33 cellular contexts compared by ENCODE assay signal in the genomic region with DNA sequence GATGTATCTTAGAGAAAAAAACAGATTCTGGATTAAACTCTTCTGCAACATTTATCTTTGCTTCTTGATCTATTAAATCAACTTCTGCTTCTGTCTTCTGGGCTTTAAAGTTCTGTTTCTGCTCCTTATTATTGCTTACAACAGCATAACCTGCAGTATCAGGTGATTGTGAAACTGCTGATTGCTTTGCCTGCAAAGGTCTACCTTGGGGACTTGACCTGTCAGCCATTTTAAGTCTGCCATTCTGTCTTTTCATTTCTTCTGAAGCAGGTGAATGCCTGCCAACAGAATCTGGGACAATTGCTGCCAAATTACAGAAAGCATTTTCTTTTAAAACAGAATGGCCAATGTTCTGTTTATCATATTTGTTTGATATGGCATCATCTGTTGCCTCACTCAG. TPM values are rescaled to one million over a fixed set of nuclear protein-coding genes. Genes with fewer than 3 reads are reported as not detected.
"Had no signal": no experiment of that assay in that cellular context is flagged by ENCODE, and none has a peak within 500 bp of the region (broad histone marks: within the 10 kb centered on the region; RNA-seq: fewer than 3 reads in every experiment).

No MANE protein-coding gene starts in this region.

- H3K9me3 ChIP-seq: ovary, psoas muscle, suprapubic skin, testis, transverse colon, upper lobe of right lung, uterus had no signal

- DNase-seq: natural killer cell; occipital lobe; ovary; posterior cingulate gyrus; psoas muscle; right cardiac atrium; spleen; stimulated activated CD4-positive, alpha-beta T cell treated with anti-CD3 and anti-CD28 coated beads, Interleukin-12 subunit alpha, Interleukin-12 subunit beta, amount 100 ng/mL, for 4 hours; stimulated activated CD4-positive, alpha-beta T cell treated with anti-CD3 and anti-CD28 coated beads, Interleukin-1b, Interleukin-23, amount 100 ng/mL, for 48 hours; stimulated activated CD4-positive, alpha-beta T cell treated with anti-CD3 and anti-CD28 coated beads, Interleukin-4, amount 100 ng/mL, for 1 hour; stimulated activated CD4-positive, alpha-beta T cell treated with anti-CD3 and anti-CD28 coated beads, Interleukin-4, amount 100 ng/mL, for 4 hours; stimulated activated CD8-positive, alpha-beta memory T cell treated with anti-CD3 and anti-CD28 coated beads, Interleukin-4, amount 100 ng/mL, for 48 hours; stimulated activated naive CD4-positive, alpha-beta T cell; stimulated activated naive CD8-positive, alpha-beta T cell treated with anti-CD3 and anti-CD28 coated beads, Interleukin-15, amount 100 ng/mL, for 72 hours; stimulated activated naive CD8-positive, alpha-beta T cell treated with anti-CD3 and anti-CD28 coated beads, Interleukin-15, Interleukin-2, amounts not matched to agents 100 U/mL and 50 U/mL, for 24 hours; substantia nigra; testis; tibial artery; transverse colon; upper lobe of right lung; uterus had no signal

- H3K27me3 ChIP-seq: ovary, testis, tibial artery, upper lobe of right lung, uterus had no signal

- ATAC-seq: natural killer cell; psoas muscle; right cardiac atrium; sciatic nerve; stimulated activated memory B cell treated with anti-CD40 and anti-IgM and Interleukin-4, amounts not matched to agents 10 μg/mL and 1 μg/mL and 100 μg/mL, for 72 hours; stimulated activated naive CD8-positive, alpha-beta T cell treated with anti-CD3 and anti-CD28 coated beads, Interleukin-15, amount 100 ng/mL, for 72 hours; stimulated activated naive CD8-positive, alpha-beta T cell treated with anti-CD3 and anti-CD28 coated beads, Interleukin-15, Interleukin-2, amounts not matched to agents 100 U/mL and 50 U/mL, for 24 hours; upper lobe of right lung had no signal

- H3K36me3 ChIP-seq: neural progenitor cell, ovary, spleen, suprapubic skin, tibial artery, transverse colon, upper lobe of right lung, uterus had no signal

- H3K4me1 ChIP-seq: neural progenitor cell, parathyroid adenoma, psoas muscle, spleen, suprapubic skin, tibial artery, transverse colon, upper lobe of right lung, uterus had no signal

- H3K4me2 ChIP-seq: neural progenitor cell, smooth muscle cell had no signal

- H3K4me3 ChIP-seq: neural progenitor cell, ovary, psoas muscle, skin epidermis, smooth muscle cell, spleen, suprapubic skin, testis, tibial artery, transverse colon, upper lobe of right lung, uterus had no signal

- H3K9ac ChIP-seq: neural progenitor cell, parathyroid adenoma had no signal

- H3K79me2 ChIP-seq: parathyroid adenoma had no signal

- H3K27ac ChIP-seq: neural progenitor cell, ovary, parathyroid adenoma, psoas muscle, skin epidermis, spleen, suprapubic skin, testis, tibial artery, transverse colon, upper lobe of right lung had no signal

- H2AFZ ChIP-seq: neural progenitor cell, parathyroid adenoma had no signal

RNA-seq across cellular contexts. Expression of gene METTL21C, which starts 47.7 kb away (rescaled TPM):
- total RNA-seq: natural killer cell, occipital lobe, osteoblast, ovary, progenitor cell of endocrine pancreas, renal cortical epithelial cell, right cardiac atrium, sciatic nerve, smooth muscle cell, spleen, suprapubic skin, transverse colon, upper lobe of right lung had no signal
- polyA plus RNA-seq: neural cell, right cardiac atrium, smooth muscle cell, spleen, urinary bladder had no signal
